Comparison of ENCODE assay signal across 20 cellular contexts in the genomic region with DNA sequence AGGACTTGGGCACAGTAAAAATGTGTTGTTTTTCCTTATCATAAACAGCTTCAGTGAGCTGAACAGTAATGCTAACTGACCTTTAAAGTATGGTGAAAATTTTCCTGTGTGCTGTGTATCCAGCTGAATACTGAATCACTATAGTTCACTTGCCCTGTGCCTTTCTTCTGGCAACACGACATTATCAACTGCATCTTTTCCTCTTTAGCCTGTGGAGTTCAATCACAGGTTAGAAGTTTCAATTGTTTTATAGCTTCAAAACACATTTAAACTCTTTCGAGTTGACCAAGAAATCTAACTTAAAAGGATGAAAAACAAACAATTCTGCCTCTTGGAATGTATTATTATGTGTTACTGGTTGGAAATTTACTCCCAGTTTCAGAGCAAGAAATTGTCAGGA.
"Had no signal": no experiment of that assay in that cellular context is flagged by ENCODE, and none has a peak within 500 bp of the region (broad histone marks: within the 10 kb centered on the region; RNA-seq: fewer than 3 reads in every experiment).

No MANE protein-coding gene starts in this region.

- H3K4me3 ChIP-seq: adrenal gland, esophagus muscularis mucosa, gastroesophageal sphincter, heart left ventricle, ovary, thyroid gland had no signal

- DNase-seq: activated CD4-positive, CD25-positive, alpha-beta regulatory T cell treated with anti-CD3 and anti-CD28 coated beads, Interleukin-2, amount 50 U/mL, for 72 hours; activated CD8-positive, alpha-beta memory T cell treated with anti-CD3 and anti-CD28 coated beads for 24 hours; activated effector memory CD4-positive, alpha-beta T cell treated with anti-CD3 and anti-CD28 coated beads, Interleukin-2, amount 50 U/mL, for 16 hours; activated T-cell treated with anti-CD3 and anti-CD28 coated beads, Interleukin-2, amount 50 U/mL, for 72 hours; adrenal gland; cerebellar nuclear complex; cortex of kidney; effector CD4-positive, alpha-beta T cell; heart left ventricle; kidney glomerular epithelial cell; left ventricle myocardium superior; ovary; stimulated activated CD8-positive, alpha-beta memory T cell treated with anti-CD3 and anti-CD28 coated beads, Interleukin-4, amount 100 ng/mL, for 48 hours; stimulated activated naive CD4-positive, alpha-beta T cell; thyroid gland had no signal

- H3K27me3 ChIP-seq: adrenal gland, esophagus muscularis mucosa, gastroesophageal sphincter, heart left ventricle, ovary, thyroid gland had no signal

- FAIRE-seq: astrocyte, bronchial epithelial cell had no signal

- ATAC-seq: activated T-cell treated with anti-CD3 and anti-CD28 coated beads, Interleukin-2, amount 50 U/mL, for 72 hours; gastroesophageal sphincter; heart left ventricle; left ventricle myocardium superior had no signal

- H3K4me1 ChIP-seq: adrenal gland, esophagus muscularis mucosa, gastroesophageal sphincter, heart left ventricle, thyroid gland had no signal

- H3K9me3 ChIP-seq: adrenal gland, gastroesophageal sphincter, ovary, thyroid gland had no signal

- H3K27ac ChIP-seq: adrenal gland, esophagus muscularis mucosa, gastroesophageal sphincter, heart left ventricle, ovary, thyroid gland, VCaP had no signal

- H3K36me3 ChIP-seq: adrenal gland, esophagus muscularis mucosa, gastroesophageal sphincter, heart left ventricle, ovary, thyroid gland had no signal
